Comparison of ENCODE assay signal across 22 cellular contexts in the genomic region with DNA sequence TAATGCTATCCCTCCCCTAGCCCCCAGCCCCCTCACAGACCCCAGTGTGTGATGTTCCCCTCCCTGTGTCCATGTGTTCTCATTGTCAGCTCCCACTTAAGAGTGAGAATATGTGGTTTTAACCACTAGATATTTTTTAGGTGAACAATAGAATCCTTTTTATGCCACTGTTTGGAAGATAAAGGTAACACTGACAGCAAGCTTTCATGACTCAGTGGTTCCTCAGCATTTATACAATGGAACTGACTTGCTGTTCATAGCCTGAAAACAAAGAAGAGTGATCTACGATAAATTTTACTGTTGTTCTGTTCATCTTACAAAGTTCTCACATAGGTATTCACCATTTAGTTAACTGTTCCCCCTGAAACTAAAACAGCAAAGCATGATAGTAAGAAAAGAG.
"Had no signal": no experiment of that assay in that cellular context is flagged by ENCODE, and none has a peak within 500 bp of the region (broad histone marks: within the 10 kb centered on the region; RNA-seq: fewer than 3 reads in every experiment).

No MANE protein-coding gene starts in this region.

- H3K4me2 ChIP-seq: SK-N-SH had no signal

- H3K27ac Mint-ChIP-seq: activated CD8-positive, alpha-beta T cell treated with anti-CD3 and anti-CD28 coated beads for 36 hours; activated naive CD8-positive, alpha-beta T cell treated with anti-CD3 and anti-CD28 coated beads, Interleukin-2, amount 10 ng/mL, durations not matched to agents 7 days and 5 days; brain had no signal

- H3K27ac ChIP-seq: adrenal gland, WERI-Rb-1 had no signal

- ATAC-seq: activated CD8-positive, alpha-beta T cell treated with anti-CD3 and anti-CD28 coated beads for 36 hours had no signal

- H3K4me3 Mint-ChIP-seq: activated CD8-positive, alpha-beta T cell treated with anti-CD3 and anti-CD28 coated beads for 36 hours; activated naive CD8-positive, alpha-beta T cell treated with anti-CD3 and anti-CD28 coated beads, Interleukin-2, amount 10 ng/mL, durations not matched to agents 7 days and 5 days; brain had no signal

- H3K4me3 ChIP-seq: adrenal gland had no signal

- H3K9ac ChIP-seq: SK-N-SH had no signal

- H3K4me1 Mint-ChIP-seq: activated naive CD8-positive, alpha-beta T cell treated with anti-CD3 and anti-CD28 coated beads, Interleukin-2, amount 10 ng/mL, durations not matched to agents 7 days and 5 days; brain had no signal

- DNase-seq: activated CD4-positive, alpha-beta T cell treated with anti-CD3 and anti-CD28 coated beads for 4 hours; activated CD8-positive, alpha-beta memory T cell treated with anti-CD3 and anti-CD28 coated beads, Interleukin-2, amount 50 U/mL, for 48 hours; activated CD8-positive, alpha-beta T cell treated with anti-CD3 and anti-CD28 coated beads for 36 hours; activated naive CD4-positive, alpha-beta T cell treated with anti-CD3 and anti-CD28 coated beads, Interleukin-2, amount 50 U/mL, for 16 hours; activated naive CD8-positive, alpha-beta T cell treated with anti-CD3 and anti-CD28 coated beads, Interleukin-2, amount 10 ng/mL, durations not matched to agents 7 days and 5 days; activated T-cell treated with anti-CD3 and anti-CD28 coated beads, Interleukin-2, amount 50 U/mL, for 1 hour; adrenal gland; anterior cingulate cortex; cerebellar nuclear complex; KG1; NCI-H1048; NCI-H146; NCI-H1930; NCI-H2171; NCI-H2227 treated with DMSO at 0.1 percent for 48 hours; NCI-H526; NCI-H774; SIG-M5; SK-N-SH; T-helper 1 cell; WERI-Rb-1 had no signal

- H3K27me3 Mint-ChIP-seq: activated CD8-positive, alpha-beta T cell treated with anti-CD3 and anti-CD28 coated beads for 36 hours; activated naive CD8-positive, alpha-beta T cell treated with anti-CD3 and anti-CD28 coated beads, Interleukin-2, amount 10 ng/mL, durations not matched to agents 7 days and 5 days had no signal

- H3K27me3 ChIP-seq: adrenal gland had no signal

- H3K9me3 ChIP-seq: adrenal gland, SK-N-SH had no signal
